In genomic region chr5:41457942-41458341, GRCh38 we compare ENCODE assay signal across 17 cellular contexts. TPM values are rescaled to one million over a fixed set of nuclear protein-coding genes. Genes with fewer than 3 reads are reported as not detected.
A peak's percentile ranks its signal among the peaks of the same experiment; 100 is the strongest.
DNase-seq lines count a peak whose midpoint lies in the region; ATAC-seq and TF ChIP-seq lines count a peak whose summit lies in the region.
"Had no signal": no experiment of that assay in that cellular context is flagged by ENCODE, and none has a peak within 500 bp of the region (broad histone marks: within the 10 kb centered on the region; RNA-seq: fewer than 3 reads in every experiment).

No MANE protein-coding gene starts in this region.

- TF ChIP-seq CTCF in left ventricle myocardium inferior (IDR thresholded peaks at IDR 0.05; ENCODE audit: borderline replicate concordance) (no peak), PC-3 (conservative IDR thresholded peaks at IDR 0.05; ENCODE audit: low read depth, low read length) (no peak), hepatocyte (IDR thresholded peaks at IDR 0.05; ENCODE audit: poor library complexity) (no peak), coronary artery (IDR thresholded peaks at IDR 0.05) (no peak)

- intact Hi-C loops in left ventricle myocardium inferior (cut with micrococcal nuclease) (no loop called here), cardiac septum (cut with DNase I) (loop anchor here (2.0 to 5.0 kb wide), 2 partner anchors 49 to 69 kb away; no protein-coding TSS in a partner anchor), PC-3 (cut with micrococcal nuclease) (loop anchor here (10.0 kb wide), 1 partner anchor 47 kb away; no protein-coding TSS in a partner anchor)

- H3K9me3 ChIP-seq in left ventricle myocardium inferior (replicated peaks) (no peaks in the 10 kb centered on the region), PC-3 (ENCODE audit: low read length) (no peaks in the 10 kb centered on the region), hepatocyte (ENCODE audit: low read depth) (no peaks in the 10 kb centered on the region)
- H3K9me3 ChIP-seq: HAP-1 had no signal

- no peaks in the 10 kb centered on the region for H3K9me2 ChIP-seq in PC-3 (replicated peaks; ENCODE audit: low read length)
- no peaks in the 10 kb centered on the region for H3K9me2 ChIP-seq in hepatocyte (replicated peaks; ENCODE audit: insufficient read depth)

- H3K4me1 ChIP-seq in left ventricle myocardium inferior (peaks cover 72% of the 10 kb centered on the region), PC-3 (ENCODE audit: insufficient read depth, low read length) (peaks cover 9% of the 10 kb centered on the region; the same call in 1 of the 2 replicates), hepatocyte (ENCODE audit: insufficient read depth) (no peaks in the 10 kb centered on the region)
- H3K4me1 ChIP-seq: HAP-1 had no signal

- H3K27me3 ChIP-seq in left ventricle myocardium inferior (ENCODE audit: low read depth) (no peaks in the 10 kb centered on the region), PC-3 (ENCODE audit: low read length) (no peaks in the 10 kb centered on the region), hepatocyte (no peaks in the 10 kb centered on the region)

- DNase-seq in left ventricle myocardium inferior (no peak), cardiac septum (ENCODE audit: low spot score) (no peak), PC-3 (peak; percentile 6), hepatocyte (ENCODE audit: low spot score) (no peak), amniotic stem cell (lab: John Stamatoyannopoulos, UW) (no peak), coronary artery (ENCODE audit: low spot score) (no peak)
- DNase-seq: AML-193; CD4-positive, alpha-beta T cell; DMS153; DMS79; GDM1; GM23248 had no signal

- H3K36me3 ChIP-seq in left ventricle myocardium inferior (no peaks in the 10 kb centered on the region), PC-3 (ENCODE audit: low read depth, low read length) (no peaks in the 10 kb centered on the region), hepatocyte (replicated peaks; ENCODE audit: insufficient read depth, low read depth) (no peaks in the 10 kb centered on the region)
- H3K36me3 ChIP-seq: HAP-1 had no signal

- H3K27ac ChIP-seq in left ventricle myocardium inferior (replicated peaks) (peak overlapping the region; percentile 83), PC-3 (ENCODE audit: low read length) (no peak overlapping the region), hepatocyte (no peak overlapping the region), coronary artery (no peak overlapping the region)
- H3K27ac ChIP-seq: C4-2B, GM23248 had no signal

- H3K4me2 ChIP-seq in PC-3 (ENCODE audit: low read length) (no peak overlapping the region), hepatocyte (no peak overlapping the region)

- H3K4me3 ChIP-seq in left ventricle myocardium inferior (no peak overlapping the region), PC-3 (ENCODE audit: low read length) (no peak overlapping the region), hepatocyte (no peak overlapping the region), coronary artery (no peak overlapping the region)
- H3K4me3 ChIP-seq: GM23248, HAP-1 had no signal

- H3K79me2 ChIP-seq in PC-3 (ENCODE audit: low read length) = no peaks in the 10 kb centered on the region
- H3K79me2 ChIP-seq in hepatocyte = no peaks in the 10 kb centered on the region

- no peaks in the 10 kb centered on the region for H3F3A ChIP-seq in PC-3 (ENCODE audit: low read length, unreplicated experiment)

- CTCF ChIA-PET in PC-3 (lab: Charles Lee) = no interaction called here

- POLR2A ChIA-PET in PC-3 (lab: Charles Lee; ENCODE audit: unreplicated experiment) = no interaction called here

- peak; percentile 89 for ATAC-seq in PC-3
- ATAC-seq in HG03439 (IDR thresholded peaks at IDR 0.05; ENCODE audit: unreplicated experiment) = no peak
- ATAC-seq: HepG2 had no signal

- BruUV-seq in PC-3 (replicated peaks; lab: Mats Ljungman, UMichigan) = no TSS peak

- WGBS in hepatocyte (ENCODE audit: low lambda C conversion rate, missing lambda C conversion rate) = 29% methylated on average over 1 of the region's 1 CpG

- H3K9ac ChIP-seq in PC-3 (ENCODE audit: low read length) = no peak overlapping the region
- H3K9ac ChIP-seq: GM23248 had no signal

- H2AFZ ChIP-seq in PC-3 (ENCODE audit: low read length) (no peak overlapping the region), hepatocyte (peak overlapping the region; percentile 34)
- H2AFZ ChIP-seq: GM23248 had no signal

- H4K20me1 ChIP-seq in PC-3 (ENCODE audit: low read length) (no peaks in the 10 kb centered on the region), hepatocyte (ENCODE audit: insufficient read depth, poor library complexity, severe bottlenecking) (no peaks in the 10 kb centered on the region)

RNA-seq across cellular contexts. Expression of gene PLCXD3, which starts 52.5 kb away (rescaled TPM):
- 73.1 TPM for total RNA-seq in left ventricle myocardium inferior
- 63.8 TPM for total RNA-seq in cardiac septum
- 5.0 TPM in 2 replicates for total RNA-seq in PC-3 (2014; rRNA removed)
- total RNA-seq in hepatocyte = 2.2 and 2.4 TPM in 2 replicates
- 0.47 and 0.58 TPM in 2 replicates for polyA plus RNA-seq in hepatocyte
- total RNA-seq: CD4-positive, alpha-beta T cell; HepG2 had no signal
- polyA plus RNA-seq: HepG2, IgD-negative memory B cell had no signal

Comparison
In these comparisons a context has a peak if more than half of its experiments do, and no peak if none do; other contexts are left out.
1. RNA of gene PLCXD3, which starts 52.5 kb away (total RNA-seq): 73.1 TPM in left ventricle myocardium inferior (single experiment) and 63.8 TPM in cardiac septum (single experiment); 5.0 TPM in PC-3 and 2.2 to 2.4 TPM in hepatocyte; every median in the first group is over 10 times any median in the second.